8 cellular contexts compared by ENCODE assay signal in genomic region chr2:53970898-53971681, GRCh38.
A peak's percentile ranks its signal among the peaks of the same experiment; 100 is the strongest.
DNase-seq lines count a peak whose midpoint lies in the region; ATAC-seq, FAIRE-seq and TF ChIP-seq lines count a peak whose summit lies in the region.

Gene PSME4 (minus strand): TSS chr2:53970993. CDS start chr2:53970784, 209 bp downstream.

- H3K27ac Mint-ChIP-seq in nephron = peak within 1 kb of the TSS; percentile 97 to 100 (median 98)

- ATAC-seq in stimulated activated naive CD8-positive, alpha-beta T cell treated with anti-CD3 and anti-CD28 coated beads, Interleukin-15, Interleukin-2, amounts not matched to agents 100 U/mL and 50 U/mL, for 24 hours = peak; percentile 95

- no peaks in the 10 kb centered on the region for H3K27me3 Mint-ChIP-seq in nephron (ENCODE audit: low read depth)

- H3F3A ChIP-seq in Loucy (ENCODE audit: low read depth) = no peaks in the 10 kb centered on the region

- H3K9me3 Mint-ChIP-seq in nephron = no peaks in the 10 kb centered on the region

- FAIRE-seq in H54 (lab: Jason Lieb, UNC) = no peak

- H3K4me3 ChIP-seq in Loucy (ENCODE audit: low read length, poor library complexity, severe bottlenecking) = peak within 1 kb of the TSS; percentile 94

- DNase-seq in ELF-1 (ENCODE audit: low read depth, low spot score) (peak; percentile 89), H54 (ENCODE audit: insufficient read length, low spot score) (peak; percentile 88), SHP77 (lab: John Stamatoyannopoulos, UW) (peak; percentile 96 to 99), fibroblast of the conjunctiva (ENCODE audit: low read depth) (peak; percentile 68)
- peak; percentile 98 for DNase-seq in activated effector memory CD4-positive, alpha-beta T cell treated with anti-CD3 and anti-CD28 coated beads, Interleukin-2, amount 50 U/mL, for 16 hours
- DNase-seq in stimulated activated naive CD8-positive, alpha-beta T cell treated with anti-CD3 and anti-CD28 coated beads, Interleukin-15, Interleukin-2, amounts not matched to agents 100 U/mL and 50 U/mL, for 24 hours = peak; percentile 98

- H3K9me3 ChIP-seq in Loucy (ENCODE audit: insufficient read depth, low read depth, low read length) = no peaks in the 10 kb centered on the region

- H3K9ac ChIP-seq in Loucy (ENCODE audit: low read depth, low read length, poor library complexity, severe bottlenecking) = peak within 1 kb of the TSS; percentile 91

- no peak for TF ChIP-seq CTCF in Loucy (conservative IDR thresholded peaks at IDR 0.05; ENCODE audit: low read length)
- TF ChIP-seq CTCF in nephron (IDR thresholded peaks at IDR 0.05; ENCODE audit: unreplicated experiment in 3 of 3) = no peak

- H3K4me3 Mint-ChIP-seq in nephron = peak within 1 kb of the TSS; percentile 90 to 97 (median 94)

- H3K4me1 Mint-ChIP-seq in nephron = peaks cover 34% of the 10 kb centered on the region

- H4K20me1 ChIP-seq in Loucy (ENCODE audit: insufficient read depth, low read length, poor library complexity, severe bottlenecking) = peaks cover 35% of the 10 kb centered on the region

- H3K36me3 ChIP-seq in Loucy (ENCODE audit: insufficient read depth, low read length) = no peaks in the 10 kb centered on the region

- peak within 1 kb of the TSS; percentile 85 for H2AFZ ChIP-seq in Loucy (ENCODE audit: low read length)

- no peaks in the 10 kb centered on the region for H3K27me3 ChIP-seq in Loucy (ENCODE audit: insufficient read depth, low read length, poor library complexity, severe bottlenecking)

- H3K4me1 ChIP-seq in Loucy (ENCODE audit: insufficient read depth, low read length, poor library complexity, severe bottlenecking) = peaks cover 23% of the 10 kb centered on the region

- H3K9me2 ChIP-seq in Loucy (replicated peaks; ENCODE audit: low read depth, low read length) = no peaks in the 10 kb centered on the region

- H3K4me2 ChIP-seq in Loucy (ENCODE audit: low read depth, low read length, poor library complexity, severe bottlenecking) = peak within 1 kb of the TSS; percentile 95

- peaks cover 35% of the 10 kb centered on the region for H3K36me3 Mint-ChIP-seq in nephron (ENCODE audit: low read depth)

- peaks cover 54% of the 10 kb centered on the region for H3K79me2 ChIP-seq in Loucy (ENCODE audit: insufficient read depth, low read length)

- TF ChIP-seq POLR2A in H54 (IDR thresholded peaks at IDR 0.05; ENCODE audit: low read depth, low read length) = peak; percentile 89

Comparison
In these comparisons a context has a peak if more than half of its experiments do, and no peak if none do; other contexts are left out.
1. Peak in every context shown above with its lines: DNase-seq, ATAC-seq and H3K4me3 ChIP-seq.